ENCODE assay signal across 1 cellular context in the genomic region with DNA sequence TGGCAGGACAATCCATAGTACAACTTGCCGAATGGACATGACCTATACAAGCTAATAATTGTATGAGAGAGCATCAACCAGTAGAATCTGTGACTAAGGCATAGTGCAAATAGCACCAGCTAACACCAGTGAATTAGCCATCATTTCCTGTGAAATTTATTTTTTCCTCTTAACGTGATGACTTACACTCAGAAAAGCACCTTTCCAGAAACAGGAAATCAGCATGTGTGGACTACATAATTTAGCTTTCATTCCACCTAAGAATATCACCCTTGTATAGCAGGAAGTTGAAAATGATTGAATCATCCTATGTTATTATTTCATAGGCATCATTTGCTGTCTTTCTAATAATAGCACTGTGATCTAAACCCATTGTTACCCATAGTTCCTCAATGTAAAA.
TF ChIP-seq lines count a peak whose summit lies in the region.

No MANE protein-coding gene starts in this region.

TF ChIP-seq in SK-N-SH, 30 proteins besides CTCF, POLR2A, EP300 and RAD21 (continued from another document):
- TF ChIP-seq TCF12 (IDR thresholded peaks at IDR 0.05): no peak
- TF ChIP-seq FOSL2 (IDR thresholded peaks at IDR 0.05; ENCODE audit: borderline replicate concordance, low read depth): 0 out of 2 replicates have a peak, but pooled peaks have one; percentile 6
